9 cellular contexts compared by ENCODE assay signal in genomic region chr2:33321236-33321731, GRCh38.
DNase-seq lines count a peak whose midpoint lies in the region; ATAC-seq lines count a peak whose summit lies in the region.
"Had no signal": no experiment of that assay in that cellular context is flagged by ENCODE, and none has a peak within 500 bp of the region (broad histone marks: within the 10 kb centered on the region; RNA-seq: fewer than 3 reads in every experiment).

No MANE protein-coding gene starts in this region.

- no peaks in the 10 kb centered on the region for H3K27me3 ChIP-seq in skeletal muscle satellite cell (ENCODE audit: control insufficient read depth, insufficient read depth, low read length)

- H3K4me2 ChIP-seq in skeletal muscle satellite cell (ENCODE audit: low read length), result peak overlapping the region; percentile 25

- H3K27ac Mint-ChIP-seq in activated naive CD4-positive, alpha-beta T cell treated with anti-CD3 and anti-CD28 coated beads, Interleukin-2, amount 10 ng/mL, durations not matched to agents 7 days and 5 days, result no peak overlapping the region

- DNase-seq in activated naive CD4-positive, alpha-beta T cell treated with anti-CD3 and anti-CD28 coated beads, Interleukin-2, amount 10 ng/mL, durations not matched to agents 7 days and 5 days, result peak; percentile 27
- DNase-seq in NCI-H446 treated with DMSO at 0.1 percent for 48 hours (lab: John Stamatoyannopoulos, UW) (no peak), midbrain (lab: John Stamatoyannopoulos, UW) (no peak), NAMALWA (ENCODE audit: low spot score) (no peak), NCI-H345 (lab: John Stamatoyannopoulos, UW) (no peak)

- H3K9ac ChIP-seq in skeletal muscle satellite cell (ENCODE audit: low read depth, low read length), result no peak overlapping the region

- H3K4me1 ChIP-seq in skeletal muscle satellite cell (ENCODE audit: control insufficient read depth, insufficient read depth, low read length), result peaks cover 18% of the 10 kb centered on the region

- H3K27me3 Mint-ChIP-seq in activated naive CD4-positive, alpha-beta T cell treated with anti-CD3 and anti-CD28 coated beads, Interleukin-2, amount 10 ng/mL, durations not matched to agents 7 days and 5 days, result no peaks in the 10 kb centered on the region

- H3K9me3 ChIP-seq in skeletal muscle satellite cell (replicated peaks; ENCODE audit: low read length), result no peaks in the 10 kb centered on the region

- H3K4me3 ChIP-seq in skeletal muscle satellite cell (ENCODE audit: low read length), result no peak overlapping the region
- H3K4me3 ChIP-seq: skin epidermis had no signal

- no peaks in the 10 kb centered on the region for H3K9me3 Mint-ChIP-seq in activated naive CD4-positive, alpha-beta T cell treated with anti-CD3 and anti-CD28 coated beads, Interleukin-2, amount 10 ng/mL, durations not matched to agents 7 days and 5 days

- CTCF ChIA-PET in activated naive CD4-positive, alpha-beta T cell treated with anti-CD3 and anti-CD28 coated beads, Interleukin-2, amount 10 ng/mL, durations not matched to agents 7 days and 5 days (lab: Charles Lee), result interaction anchor here (0.5 kb wide), 1 partner anchor 389 kb away, joined by 3 read pairs; no protein-coding TSS in a partner anchor

- H3K4me3 Mint-ChIP-seq in activated naive CD4-positive, alpha-beta T cell treated with anti-CD3 and anti-CD28 coated beads, Interleukin-2, amount 10 ng/mL, durations not matched to agents 7 days and 5 days, result no peak overlapping the region

- peaks cover 17% of the 10 kb centered on the region for H3K4me1 Mint-ChIP-seq in activated naive CD4-positive, alpha-beta T cell treated with anti-CD3 and anti-CD28 coated beads, Interleukin-2, amount 10 ng/mL, durations not matched to agents 7 days and 5 days

- H3K36me3 ChIP-seq in skeletal muscle satellite cell (ENCODE audit: insufficient read depth, low read length), result peaks cover 28% of the 10 kb centered on the region

- H3K36me3 Mint-ChIP-seq in activated naive CD4-positive, alpha-beta T cell treated with anti-CD3 and anti-CD28 coated beads, Interleukin-2, amount 10 ng/mL, durations not matched to agents 7 days and 5 days, result no peaks in the 10 kb centered on the region

- peak; percentile 82 for ATAC-seq in GM18511 (IDR thresholded peaks at IDR 0.05; ENCODE audit: unreplicated experiment)
- peak; percentile 74 for ATAC-seq in HG02885 (IDR thresholded peaks at IDR 0.05; ENCODE audit: poor library complexity, unreplicated experiment)
